20 cellular contexts compared by ENCODE assay signal in the genomic region with DNA sequence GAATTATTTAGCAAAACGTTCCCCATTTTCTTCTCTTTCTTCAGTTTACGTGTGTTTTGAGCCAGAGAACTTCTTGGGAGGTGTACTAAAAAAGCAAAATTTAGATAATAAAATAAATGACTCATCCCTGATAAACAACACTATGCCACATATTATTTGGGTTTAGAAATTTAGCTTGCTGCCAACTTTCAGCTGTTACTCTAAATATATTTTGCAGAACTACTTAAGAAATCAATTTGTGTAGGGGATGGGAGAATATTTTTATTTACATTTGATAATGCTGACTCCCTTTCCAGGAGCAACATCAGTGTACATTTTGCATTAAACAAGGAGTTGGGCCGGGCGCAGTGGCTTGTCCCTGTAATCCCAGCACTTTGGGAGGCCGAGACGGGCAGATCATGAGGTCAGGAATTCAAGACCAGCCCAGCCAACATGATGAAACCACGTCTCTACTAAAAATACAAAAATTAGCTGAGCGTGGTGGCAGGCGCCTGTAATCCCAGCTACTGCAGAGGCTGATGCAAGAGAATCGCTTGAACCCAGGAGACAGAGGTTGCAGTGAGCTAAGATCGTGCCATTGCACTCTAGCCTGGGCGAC.
"Had no signal": no experiment of that assay in that cellular context is flagged by ENCODE, and none has a peak within 500 bp of the region (broad histone marks: within the 10 kb centered on the region; RNA-seq: fewer than 3 reads in every experiment).

No MANE protein-coding gene starts in this region.

- H3K4me1 ChIP-seq: gastrocnemius medialis, pancreas, thyroid gland had no signal

- H3K27ac ChIP-seq: brain microvascular endothelial cell, gastrocnemius medialis, neutrophil, pancreas, thyroid gland had no signal

- H3K4me3 ChIP-seq: gastrocnemius medialis, pancreas, thyroid gland had no signal

- ATAC-seq: activated naive CD4-positive, alpha-beta T cell treated with anti-CD3 and anti-CD28 coated beads, Interleukin-2, amount 50 U/mL, for 72 hours; gastrocnemius medialis; pancreas; sciatic nerve had no signal

- H3K27me3 Mint-ChIP-seq: memory B cell had no signal

- H3K36me3 Mint-ChIP-seq: activated naive CD4-positive, alpha-beta T cell treated with anti-CD3 and anti-CD28 coated beads, Interleukin-2, amount 50 U/mL, for 72 hours; memory B cell had no signal

- H3K9me3 ChIP-seq: gastrocnemius medialis, neutrophil, pancreas, thyroid gland had no signal

- H3K27ac Mint-ChIP-seq: activated naive CD4-positive, alpha-beta T cell treated with anti-CD3 and anti-CD28 coated beads, Interleukin-2, amount 50 U/mL, for 72 hours; memory B cell; nephron had no signal

- H3K4me3 Mint-ChIP-seq: memory B cell, nephron had no signal

- H3K9me3 Mint-ChIP-seq: activated naive CD4-positive, alpha-beta T cell treated with anti-CD3 and anti-CD28 coated beads, Interleukin-2, amount 50 U/mL, for 72 hours; memory B cell; nephron had no signal

- H3K4me1 Mint-ChIP-seq: memory B cell had no signal

- FAIRE-seq: pancreas had no signal

- DNase-seq: activated gamma-delta T cell treated with Interleukin-2 at 50 U/mL for 16 hours; activated T-cell treated with anti-CD3 and anti-CD28 coated beads, Interleukin-2, amount 50 U/mL, for 1 hour; aorta; brain microvascular endothelial cell; central memory CD4-positive, alpha-beta T cell; dermis blood vessel endothelial cell; effector CD8-positive, alpha-beta T cell; gastrocnemius medialis; hippocampal formation; pancreas; stimulated activated CD4-positive, alpha-beta T cell treated with anti-CD3 and anti-CD28 coated beads, Interleukin-4, amount 100 ng/mL, for 1 hour; stimulated activated naive CD4-positive, alpha-beta T cell treated with Interleukin-2 at 50 U/mL for 16 hours; T-helper 1 cell; T-helper 9 cell; thyroid gland had no signal

- H3K36me3 ChIP-seq: brain microvascular endothelial cell, gastrocnemius medialis, neutrophil, pancreas, thyroid gland had no signal

- H3K27me3 ChIP-seq: brain microvascular endothelial cell, gastrocnemius medialis, neutrophil, pancreas, thyroid gland had no signal
